In the genomic region with DNA sequence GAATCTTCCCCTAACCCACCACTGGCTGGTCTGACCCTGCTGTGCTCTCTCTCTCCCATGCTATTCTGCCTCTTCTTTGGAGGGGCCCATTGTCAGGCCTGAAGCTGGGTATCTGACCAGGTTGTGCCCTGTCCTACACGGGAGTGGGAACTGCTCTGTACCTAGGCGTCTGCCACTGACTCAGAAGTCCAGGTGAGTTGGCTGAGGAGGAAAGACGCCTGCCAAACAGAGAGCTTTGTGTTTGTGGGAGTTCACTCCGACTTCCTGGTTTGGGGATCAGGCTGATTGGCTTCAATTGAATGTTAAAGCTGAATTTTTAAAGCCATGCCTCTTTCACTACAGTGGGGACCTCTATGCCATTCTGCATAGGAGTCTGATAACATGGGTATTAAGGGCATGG, we compare ENCODE assay signal across 16 cellular contexts.
DNase-seq lines count a peak whose midpoint lies in the region; ATAC-seq and TF ChIP-seq lines count a peak whose summit lies in the region.
"Had no signal": no experiment of that assay in that cellular context is flagged by ENCODE, and none has a peak within 500 bp of the region (broad histone marks: within the 10 kb centered on the region; RNA-seq: fewer than 3 reads in every experiment).

No MANE protein-coding gene starts in this region.

- H3K4me2 ChIP-seq in GM23338 (no peak overlapping the region), osteoblast (ENCODE audit: insufficient read depth, low read length) (no peak overlapping the region)
- H3K4me2 ChIP-seq: BLaER1, PC-9 had no signal

- H3F3A ChIP-seq in GM23338 (replicated peaks; ENCODE audit: low read depth), result no peaks in the 10 kb centered on the region

- no peaks in the 10 kb centered on the region for H3K27me3 Mint-ChIP-seq in GM23338 (ENCODE audit: insufficient read depth, low read depth, poor library complexity)

- DNase-seq in GM23338 (ENCODE audit: low spot score) (no peak), RWPE2 (ENCODE audit: low spot score) (no peak), epithelial cell of prostate (ENCODE audit: low read depth, low spot score) (peak; percentile 20), osteoblast (ENCODE audit: insufficient read length, low spot score, missing footprints) (no peak), NCI-H1105 (lab: John Stamatoyannopoulos, UW) (no peak), NCI-H2171 treated with DMSO at 0.1 percent for 48 hours (lab: John Stamatoyannopoulos, UW) (no peak)
- DNase-seq: CD8-positive, alpha-beta memory T cell; DMS79 treated with DMSO at 0.1 percent for 48 hours; GM23248; NCI-H1930; NCI-H510A; NCI-H774; PC-9 had no signal

- peak overlapping the region; percentile 97 for H2AFZ ChIP-seq in GM23338
- H2AFZ ChIP-seq in osteoblast (ENCODE audit: low read length), result peak overlapping the region; percentile 23
- H2AFZ ChIP-seq: GM23248, PC-9 had no signal

- ATAC-seq in GM23338, result peak; percentile 38; the same call in 2 of the 3 replicates
- ATAC-seq in RWPE2 (ENCODE audit: low read depth), result peak; percentile 26; the same call in 1 of the 3 replicates
- ATAC-seq in HG03135 (IDR thresholded peaks at IDR 0.05; ENCODE audit: unreplicated experiment), result no peak

- peaks cover 20% of the 10 kb centered on the region; the same call in 1 of the 2 replicates for H3K4me1 ChIP-seq in GM23338 (ENCODE audit: insufficient read depth)
- peaks cover 23% of the 10 kb centered on the region for H3K4me1 ChIP-seq in RWPE2 (ENCODE audit: insufficient read depth, poor library complexity, severe bottlenecking)
- H3K4me1 ChIP-seq in osteoblast (ENCODE audit: insufficient read depth, low read length), result peaks cover 24% of the 10 kb centered on the region
- H3K4me1 ChIP-seq: BLaER1, SJSA1 had no signal

- H3K9me3 Mint-ChIP-seq in GM23338, result no peaks in the 10 kb centered on the region; the same call in 2 of the 3 replicates
- H3K9me3 Mint-ChIP-seq: CD8-positive, alpha-beta memory T cell had no signal

- H3K36me3 Mint-ChIP-seq in GM23338 (ENCODE audit: low read depth), result no peaks in the 10 kb centered on the region
- H3K36me3 Mint-ChIP-seq: CD8-positive, alpha-beta memory T cell had no signal

- H3K36me3 ChIP-seq in GM23338 (ENCODE audit: insufficient read depth) (no peaks in the 10 kb centered on the region), RWPE2 (ENCODE audit: low read depth) (no peaks in the 10 kb centered on the region), osteoblast (ENCODE audit: insufficient read depth, low read length) (no peaks in the 10 kb centered on the region)
- H3K36me3 ChIP-seq: BLaER1, SJSA1 had no signal

- no peaks in the 10 kb centered on the region for H3K9me2 ChIP-seq in GM23338 (ENCODE audit: insufficient read depth)

- TF ChIP-seq CTCF in GM23338 (conservative IDR thresholded peaks at IDR 0.05; ENCODE audit: low read depth in 2 of 2) (no peak), RWPE2 (IDR thresholded peaks at IDR 0.05; ENCODE audit: poor library complexity, severe bottlenecking) (no peak), osteoblast (IDR thresholded peaks at IDR 0.05; ENCODE audit: extremely low read depth, low read depth, low read length) (no peak)

- no peaks in the 10 kb centered on the region for H3K9me3 ChIP-seq in RWPE2 (ENCODE audit: severe bottlenecking)
- no peaks in the 10 kb centered on the region for H3K9me3 ChIP-seq in osteoblast (ENCODE audit: low read depth, low read length)
- H3K9me3 ChIP-seq: BLaER1, SJSA1 had no signal

- H3K27ac ChIP-seq in GM23338 (ENCODE audit: low read depth) (no peak overlapping the region), RWPE2 (ENCODE audit: poor library complexity, severe bottlenecking) (no peak overlapping the region), epithelial cell of prostate (no peak overlapping the region), osteoblast (ENCODE audit: low read depth, low read length) (no peak overlapping the region)
- H3K27ac ChIP-seq: BLaER1, GM23248, PC-9, SJSA1 had no signal

- peak overlapping the region; percentile 74; the same call in 1 of the 2 replicates for H3K27ac Mint-ChIP-seq in GM23338
- H3K27ac Mint-ChIP-seq: CD8-positive, alpha-beta memory T cell had no signal

- H3K4me3 Mint-ChIP-seq in GM23338, result no peak overlapping the region
- H3K4me3 Mint-ChIP-seq: CD8-positive, alpha-beta memory T cell had no signal

- H3K4me1 Mint-ChIP-seq in GM23338, result peaks cover 20% of the 10 kb centered on the region
- H3K4me1 Mint-ChIP-seq: CD8-positive, alpha-beta memory T cell had no signal

- H3K4me3 ChIP-seq in GM23338 (no peak overlapping the region), RWPE2 (ENCODE audit: severe bottlenecking) (no peak overlapping the region), osteoblast (ENCODE audit: insufficient read depth, low read length) (no peak overlapping the region)
- H3K4me3 ChIP-seq: BLaER1, GM23248, PC-9, SJSA1 had no signal

- no peaks in the 10 kb centered on the region for H4K20me1 ChIP-seq in GM23338 (replicated peaks; ENCODE audit: insufficient read depth)
- no peaks in the 10 kb centered on the region for H4K20me1 ChIP-seq in osteoblast (ENCODE audit: insufficient read depth, low read length)
- H4K20me1 ChIP-seq: BLaER1 had no signal

- H3K27me3 ChIP-seq in GM23338 (ENCODE audit: insufficient read depth) (no peaks in the 10 kb centered on the region), RWPE2 (ENCODE audit: insufficient read depth, poor library complexity, severe bottlenecking) (no peaks in the 10 kb centered on the region), osteoblast (ENCODE audit: insufficient read depth, low read length) (no peaks in the 10 kb centered on the region)
- H3K27me3 ChIP-seq: BLaER1 had no signal

- H3K79me2 ChIP-seq in GM23338 (replicated peaks; ENCODE audit: insufficient read depth), result no peaks in the 10 kb centered on the region
- H3K79me2 ChIP-seq in osteoblast (ENCODE audit: insufficient read depth, low read length), result no peaks in the 10 kb centered on the region

TF ChIP-seq in GM23338, 12 proteins besides CTCF, POLR2A, EP300 and RAD21:
- TF ChIP-seq JUNB (IDR thresholded peaks at IDR 0.05; ENCODE audit: unreplicated experiment), result no peak
- no peak for TF ChIP-seq ZNF331 (CRISPR knock-in tag; IDR thresholded peaks at IDR 0.05; ENCODE audit: low read depth)
- TF ChIP-seq REST (IDR thresholded peaks at IDR 0.05; ENCODE audit: unreplicated experiment), result no peak
- no peak for TF ChIP-seq STAT1 (IDR thresholded peaks at IDR 0.05; ENCODE audit: unreplicated experiment)
- no peak for TF ChIP-seq EZH2phosphoT487 (IDR thresholded peaks at IDR 0.05; ENCODE audit: unreplicated experiment)
- TF ChIP-seq, protein P1, sequence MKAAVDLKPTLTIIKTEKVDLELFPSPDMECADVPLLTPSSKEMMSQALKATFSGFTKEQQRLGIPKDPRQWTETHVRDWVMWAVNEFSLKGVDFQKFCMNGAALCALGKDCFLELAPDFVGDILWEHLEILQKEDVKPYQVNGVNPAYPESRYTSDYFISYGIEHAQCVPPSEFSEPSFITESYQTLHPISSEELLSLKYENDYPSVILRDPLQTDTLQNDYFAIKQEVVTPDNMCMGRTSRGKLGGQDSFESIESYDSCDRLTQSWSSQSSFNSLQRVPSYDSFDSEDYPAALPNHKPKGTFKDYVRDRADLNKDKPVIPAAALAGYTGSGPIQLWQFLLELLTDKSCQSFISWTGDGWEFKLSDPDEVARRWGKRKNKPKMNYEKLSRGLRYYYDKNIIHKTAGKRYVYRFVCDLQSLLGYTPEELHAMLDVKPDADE (IDR thresholded peaks at IDR 0.05), result no peak
- no peak for TF ChIP-seq CREB1 (CRISPR knock-in tag; IDR thresholded peaks at IDR 0.05; ENCODE audit: low read depth)
- no peak for TF ChIP-seq EZH2 (IDR thresholded peaks at IDR 0.05; ENCODE audit: low read depth, unreplicated experiment)
- TF ChIP-seq NANOG (IDR thresholded peaks at IDR 0.05; ENCODE audit: borderline replicate concordance), result no peak
- TF ChIP-seq ZNF114 (CRISPR knock-in tag; IDR thresholded peaks at IDR 0.05), result no peak
